ENCODE assay signal across 9 cellular contexts in the genomic region with DNA sequence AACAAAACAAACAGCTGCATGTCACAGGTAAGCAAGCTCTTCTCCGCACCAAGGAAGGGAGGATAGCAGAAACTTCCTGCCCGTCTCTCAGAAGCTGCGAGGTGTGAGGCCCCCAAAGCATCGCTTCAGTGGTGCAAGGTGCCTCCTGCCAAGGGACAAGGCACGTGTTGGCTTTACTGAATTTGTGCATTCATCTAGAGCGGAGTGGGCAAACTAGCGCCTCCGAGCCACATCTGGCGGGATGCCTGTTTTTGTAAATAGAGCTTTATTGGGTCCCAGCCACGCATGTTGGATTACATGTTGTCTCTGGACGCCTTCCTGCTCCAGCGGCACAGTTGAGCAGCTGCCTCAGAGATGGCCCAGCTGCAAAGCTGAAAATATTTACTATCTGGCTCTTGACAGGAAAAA. TPM values are rescaled to one million over a fixed set of nuclear protein-coding genes. Genes with fewer than 3 reads are reported as not detected.
DNase-seq lines count a peak whose midpoint lies in the region; ATAC-seq and TF ChIP-seq lines count a peak whose summit lies in the region.
"Had no signal": no experiment of that assay in that cellular context is flagged by ENCODE, and none has a peak within 500 bp of the region (broad histone marks: within the 10 kb centered on the region; RNA-seq: fewer than 3 reads in every experiment).

No MANE protein-coding gene starts in this region.

- H3K4ac ChIP-seq in IMR-90 (ENCODE audit: low read depth, low read length), result no peak overlapping the region

- BruUV-seq in IMR-90 (replicated peaks; lab: Mats Ljungman, UMichigan), result no TSS peak

- H3K27ac ChIP-seq in IMR-90 (ENCODE audit: insufficient read depth, low read length), result no peak overlapping the region

- H2BK120ac ChIP-seq in IMR-90 (ENCODE audit: low read depth, low read length), result no peak overlapping the region

- no peak overlapping the region for H3K18ac ChIP-seq in IMR-90 (ENCODE audit: low read depth, low read length)

- no peak for TF ChIP-seq POLR2A in IMR-90 (IDR thresholded peaks at IDR 0.05; ENCODE audit: low read depth, low read length)

- no peaks in the 10 kb centered on the region for H4K20me1 ChIP-seq in IMR-90 (ENCODE audit: insufficient read depth, low read length)

- no peak overlapping the region for H2AK5ac ChIP-seq in IMR-90 (ENCODE audit: low read depth, low read length)

- peak overlapping the region; percentile 91 for H2AFZ ChIP-seq in IMR-90 (replicated peaks; ENCODE audit: low read length, poor library complexity)

- WGBS in IMR-90 (ENCODE audit: extremely low coverage in 2 of 2, insufficient read length in 1 of 2), 2 experiments, result 21% methylated on average over 6 of the region's 12 CpGs; no CpG with 5 or more reads in 1 of the 2 experiments

- H3K27me3 ChIP-seq in IMR-90 (ENCODE audit: control insufficient read depth, insufficient read depth, low read length), result no peaks in the 10 kb centered on the region

- H2BK15ac ChIP-seq in IMR-90 (ENCODE audit: low read depth, low read length), result no peak overlapping the region

- H2BK5ac ChIP-seq in IMR-90 (ENCODE audit: low read depth, low read length, poor library complexity, severe bottlenecking), result no peak overlapping the region

- POLR2A ChIA-PET in IMR-90 (lab: Charles Lee; ENCODE audit: unreplicated experiment), result no interaction called here

- no peaks in the 10 kb centered on the region for H3K9me3 ChIP-seq in IMR-90 (ENCODE audit: control insufficient read depth, insufficient read depth, low read length)
- no peaks in the 10 kb centered on the region for H3K9me3 ChIP-seq in mucosa of descending colon

- ATAC-seq in IMR-90 (ENCODE audit: low read depth) (peak; percentile 72), mucosa of descending colon (no peak), HG02981 (IDR thresholded peaks at IDR 0.05; ENCODE audit: unreplicated experiment) (no peak), GM21390 (IDR thresholded peaks at IDR 0.05; ENCODE audit: unreplicated experiment) (no peak), GM21825 (IDR thresholded peaks at IDR 0.05; ENCODE audit: unreplicated experiment) (no peak)

- H3K4me1 ChIP-seq in IMR-90 (ENCODE audit: control insufficient read depth, insufficient read depth, low read length) (peaks cover 3% of the 10 kb centered on the region; the same call in 1 of the 2 replicates), mucosa of descending colon (ENCODE audit: low read depth) (peaks cover 12% of the 10 kb centered on the region)

- peaks cover 3% of the 10 kb centered on the region for H3K9me1 ChIP-seq in IMR-90 (ENCODE audit: insufficient read depth, low read length)

- no peak overlapping the region for H3K23ac ChIP-seq in IMR-90 (ENCODE audit: low read depth, low read length)

- H2BK20ac ChIP-seq in IMR-90 (ENCODE audit: low read depth, low read length), result no peak overlapping the region

- TF ChIP-seq CTCF in IMR-90 (conservative IDR thresholded peaks at IDR 0.05; ENCODE audit: low read depth, low read length) (no peak), choroid plexus epithelial cell (conservative IDR thresholded peaks at IDR 0.05; ENCODE audit: low read depth, low read length) (no peak), mucosa of descending colon (IDR thresholded peaks at IDR 0.05) (no peak), GM13977 (IDR thresholded peaks at IDR 0.05; ENCODE audit: extremely low read depth, insufficient read depth, missing control alignments) (no peak)

- no peak overlapping the region for H3K14ac ChIP-seq in IMR-90 (replicated peaks; ENCODE audit: low read depth, low read length)

- no peak overlapping the region for H4K5ac ChIP-seq in IMR-90 (ENCODE audit: low read depth, low read length)

- no peak overlapping the region for H3K9ac ChIP-seq in IMR-90 (ENCODE audit: low read depth, low read length)

- CTCF ChIA-PET in IMR-90 (lab: Yijun Ruan, JAX), result interaction anchor here (1.2 to 1.3 kb wide), 2 partner anchors 28 to 30 kb away, joined by 3 to 7 read pairs; no protein-coding TSS in a partner anchor

- in situ Hi-C loops in IMR-90 (cut with MboI; ENCODE audit: low sequenced_read_pairs) (no loop called here), GM13977 (cut with MboI; ENCODE audit: low pct_unique_long_range_greater_than_20kb, low sequenced_read_pairs, unreplicated experiment) (no loop called here)

- DNase-seq in DMS 273 (lab: John Stamatoyannopoulos, UW; ENCODE audit: unreplicated experiment) (peak; percentile 72), IMR-90 (peak; percentile 54), choroid plexus epithelial cell (ENCODE audit: low read depth) (peak; percentile 55), mucosa of descending colon (peak in 2 of 3 donors; percentile 27 to 35), GM13977 (ENCODE audit: low spot score) (no peak)

- intact Hi-C loops in IMR-90 (cut with micrococcal nuclease), result no loop called here
- intact Hi-C loops in mucosa of descending colon (cut with DNase I, micrococcal nuclease), result no loop called here

- H3K4me3 ChIP-seq in IMR-90 (ENCODE audit: insufficient read depth, low read depth, low read length) (peak overlapping the region; percentile 35; the same call in 1 of the 2 replicates), choroid plexus epithelial cell (ENCODE audit: low read depth, low read length) (peak overlapping the region; percentile 15), mucosa of descending colon (no peak overlapping the region)

- no peak overlapping the region for H3K56ac ChIP-seq in IMR-90 (ENCODE audit: extremely low read depth, insufficient read depth, low read length)

- H4K8ac ChIP-seq in IMR-90 (ENCODE audit: low read depth in 2 of 2, low read length in 2 of 2), result no peak overlapping the region

- no peak for TF ChIP-seq RAD21 in IMR-90 (IDR thresholded peaks at IDR 0.05; ENCODE audit: low read length)

- H4K91ac ChIP-seq in IMR-90 (ENCODE audit: insufficient read depth, low read depth, low read length), result no peak overlapping the region

- H3K4me2 ChIP-seq in IMR-90 (ENCODE audit: low read depth, low read length), result peak overlapping the region; percentile 59

- no peak overlapping the region for H2AK9ac ChIP-seq in IMR-90 (replicated peaks; ENCODE audit: low read depth, low read length, poor library complexity)

- dilution Hi-C loops in IMR-90 (cut with HindIII; ENCODE audit: low sequenced_read_pairs, unreplicated experiment), result no loop called here

- H3K36me3 ChIP-seq in IMR-90 (ENCODE audit: control insufficient read depth, insufficient read depth, low read length) (no peaks in the 10 kb centered on the region), mucosa of descending colon (ENCODE audit: low read depth) (no peaks in the 10 kb centered on the region)

- no peaks in the 10 kb centered on the region for H3K79me1 ChIP-seq in IMR-90 (ENCODE audit: low read depth in 1 of 2, low read length in 2 of 2)

TF ChIP-seq in IMR-90, 13 proteins besides CTCF, POLR2A, EP300 and RAD21:
- TF ChIP-seq MXI1 (IDR thresholded peaks at IDR 0.05; ENCODE audit: borderline replicate concordance, low read depth, low read length) (no peak), RFX5 (IDR thresholded peaks at IDR 0.05; ENCODE audit: low read depth, low read length) (no peak), BHLHE40 (IDR thresholded peaks at IDR 0.05; ENCODE audit: low read depth, low read length) (peak; percentile 6; the same call in 1 of the 2 replicates), MAZ (IDR thresholded peaks at IDR 0.05; ENCODE audit: borderline replicate concordance, low read depth, low read length) (no peak)

RNA-seq across cellular contexts. Expression of gene PHYH, which starts 27.7 kb away (rescaled TPM):
- total RNA-seq in IMR-90 (2012; rRNA removed) (9.7 and 10.9 TPM in 2 replicates), mucosa of descending colon (10 to 100 TPM; 33.8 to 64.2 (median 53.6) TPM)
- polyA plus RNA-seq in IMR-90 (2012; rRNA removed), result 10.7 and 13.4 TPM in 2 replicates
- 5.8 and 6.6 TPM in 2 replicates for polyA plus RNA-seq in IMR-90 (2012; cell fraction: cytosol; rRNA removed)
- polyA plus RNA-seq in IMR-90 (2012; cell fraction: nucleus; rRNA removed; ENCODE audit: low replicate concordance), result 3.6 and 9.1 TPM in 2 replicates

RNA-seq across cellular contexts. Expression of gene UCMA, which starts 38.0 kb away (rescaled TPM):
- total RNA-seq in IMR-90 (2012; rRNA removed) (not detected in 2 replicates), mucosa of descending colon (not detected)
- polyA plus RNA-seq in IMR-90 (2012; rRNA removed), result not detected in 2 replicates
- not detected in 2 replicates for polyA plus RNA-seq in IMR-90 (2012; cell fraction: cytosol; rRNA removed)
- not detected in 2 replicates for polyA plus RNA-seq in IMR-90 (2012; cell fraction: nucleus; rRNA removed; ENCODE audit: low replicate concordance)
- polyA plus RNA-seq: esophagus had no signal
